Comparison of ENCODE assay signal across 19 cellular contexts in genomic region chr14:50806241-50806933, GRCh38. TPM values are rescaled to one million over a fixed set of nuclear protein-coding genes. Genes with fewer than 3 reads are reported as not detected.
DNase-seq lines count a peak whose midpoint lies in the region; ATAC-seq and TF ChIP-seq lines count a peak whose summit lies in the region.
"Had no signal": no experiment of that assay in that cellular context is flagged by ENCODE, and none has a peak within 500 bp of the region (broad histone marks: within the 10 kb centered on the region; RNA-seq: fewer than 3 reads in every experiment).

No MANE protein-coding gene starts in this region.

- H4K20me1 ChIP-seq in OCI-LY3 (ENCODE audit: insufficient read depth, low read length) = peaks cover 43% of the 10 kb centered on the region
- no peaks in the 10 kb centered on the region for H4K20me1 ChIP-seq in OCI-LY7 (ENCODE audit: insufficient read depth, low read length)

- H3K4me2 ChIP-seq in OCI-LY3 (ENCODE audit: low read length) (no peak overlapping the region), OCI-LY7 (ENCODE audit: low read length) (no peak overlapping the region)

- H2AFZ ChIP-seq in OCI-LY3 (ENCODE audit: low read depth, low read length) (no peak overlapping the region), OCI-LY7 (ENCODE audit: low read length) (no peak overlapping the region)

- no peaks in the 10 kb centered on the region for H3K27me3 ChIP-seq in OCI-LY3 (ENCODE audit: low read depth, low read length)

- H3K27ac ChIP-seq in OCI-LY3 (ENCODE audit: low read length) (peak overlapping the region; percentile 17; the same call in 1 of the 2 replicates), OCI-LY7 (ENCODE audit: low read depth, low read length, poor library complexity, severe bottlenecking) (no peak overlapping the region)
- H3K27ac ChIP-seq: SK-N-MC had no signal

- POLR2A ChIA-PET in OCI-LY7 (lab: Charles Lee) = interaction anchor here (8.3 to 12.2 kb wide), 2 partner anchors 12 to 16 kb away, joined by 66 to 156 read pairs; no protein-coding TSS in a partner anchor

- H3K4me1 Mint-ChIP-seq in activated T-cell treated with anti-CD3 and anti-CD28 coated beads, Interleukin-2, amount 50 U/mL, for 72 hours (ENCODE audit: low read depth) = peaks cover 19% of the 10 kb centered on the region
- peaks cover 15% of the 10 kb centered on the region for H3K4me1 Mint-ChIP-seq in activated T-cell treated with anti-CD3 and anti-CD28 coated beads, Interleukin-2, amount 50 U/mL, for 4 hours (ENCODE audit: low read depth)
- peaks cover 20 to 68% of the 10 kb centered on the region in 2 donors for H3K4me1 Mint-ChIP-seq in stimulated activated naive B cell treated with anti-CD40 and anti-IgM and Interleukin-4, amounts not matched to agents 10 μg/mL and 1 μg/mL and 100 μg/mL, for 72 hours

- H3K9me3 ChIP-seq in OCI-LY3 (ENCODE audit: insufficient read depth, low read length) (no peaks in the 10 kb centered on the region), OCI-LY7 (ENCODE audit: low read length) (no peaks in the 10 kb centered on the region)
- H3K9me3 ChIP-seq: Caco-2 had no signal

- ATAC-seq in activated T-cell treated with anti-CD3 and anti-CD28 coated beads, Interleukin-2, amount 50 U/mL, for 72 hours (replicated peaks in 1 of 2) = no peak
- ATAC-seq in activated T-cell treated with anti-CD3 and anti-CD28 coated beads, Interleukin-2, amount 50 U/mL, for 4 hours = no peak
- ATAC-seq in stimulated activated naive B cell treated with anti-CD40 and anti-IgM and Interleukin-4, amounts not matched to agents 10 μg/mL and 1 μg/mL and 100 μg/mL, for 72 hours (replicated peaks) = peak; percentile 72 to 76
- ATAC-seq in HG02642 (IDR thresholded peaks at IDR 0.05; ENCODE audit: poor library complexity, unreplicated experiment) = no peak
- ATAC-seq: HepG2, Panc1, Right ventricle myocardium inferior had no signal

- H3K36me3 Mint-ChIP-seq in activated T-cell treated with anti-CD3 and anti-CD28 coated beads, Interleukin-2, amount 50 U/mL, for 72 hours (ENCODE audit: insufficient read depth in 2 of 2) = peaks cover 3 to 10% of the 10 kb centered on the region in 2 donors
- H3K36me3 Mint-ChIP-seq in activated T-cell treated with anti-CD3 and anti-CD28 coated beads, Interleukin-2, amount 50 U/mL, for 4 hours (ENCODE audit: insufficient read depth) = peaks cover 17% of the 10 kb centered on the region
- H3K36me3 Mint-ChIP-seq in stimulated activated naive B cell treated with anti-CD40 and anti-IgM and Interleukin-4, amounts not matched to agents 10 μg/mL and 1 μg/mL and 100 μg/mL, for 72 hours = peaks cover 37 to 51% of the 10 kb centered on the region in 2 donors

- H3K4me1 ChIP-seq in OCI-LY3 (ENCODE audit: low read length) (peaks cover 17% of the 10 kb centered on the region; the same call in 1 of the 2 replicates), OCI-LY7 (ENCODE audit: insufficient read depth, low read length, poor library complexity, severe bottlenecking) (peaks cover 18% of the 10 kb centered on the region)
- H3K4me1 ChIP-seq: Caco-2 had no signal

- H3K9me2 ChIP-seq in OCI-LY7 (ENCODE audit: insufficient read depth, low read length) = no peaks in the 10 kb centered on the region

- no TSS peak for BruUV-seq in OCI-LY7 (replicated peaks; lab: Mats Ljungman, UMichigan)

- H3K9ac ChIP-seq in OCI-LY3 (ENCODE audit: low read length) = no peak overlapping the region

- H3K36me3 ChIP-seq in OCI-LY3 (replicated peaks; ENCODE audit: low read depth, low read length) = peaks cover 53% of the 10 kb centered on the region
- peaks cover 85% of the 10 kb centered on the region for H3K36me3 ChIP-seq in OCI-LY7 (ENCODE audit: insufficient read depth, low read length)

- TF ChIP-seq CTCF in OCI-LY3 (IDR thresholded peaks at IDR 0.05; ENCODE audit: low read depth, low read length) (no peak), fibroblast of the aortic adventitia (IDR thresholded peaks at IDR 0.05; ENCODE audit: insufficient read depth, low read length) (no peak), OCI-LY7 (conservative IDR thresholded peaks at IDR 0.05; ENCODE audit: low read length) (no peak)

- DNase-seq in activated T-cell treated with anti-CD3 and anti-CD28 coated beads, Interleukin-2, amount 50 U/mL, for 72 hours = no peak
- DNase-seq in activated T-cell treated with anti-CD3 and anti-CD28 coated beads, Interleukin-2, amount 50 U/mL, for 4 hours = no peak
- DNase-seq in fibroblast of the aortic adventitia (ENCODE audit: low read depth) (peak; percentile 29), NCI-H748 treated with DMSO at 0.1 percent for 48 hours (lab: John Stamatoyannopoulos, UW) (no peak), OCI-LY7 (ENCODE audit: low spot score) (no peak)
- DNase-seq in stimulated activated naive B cell treated with anti-CD40 and anti-IgM and Interleukin-4, amounts not matched to agents 10 μg/mL and 1 μg/mL and 100 μg/mL, for 72 hours = no peak
- DNase-seq: Caco-2, DMS53, MM.1S, NCI-H1105, NCI-H1694 treated with DMSO at 0.1 percent for 48 hours, NCI-H2171, NCI-H510A treated with DMSO at 0.1 percent for 48 hours had no signal

- intact Hi-C loops in OCI-LY7 (cut with micrococcal nuclease; ENCODE audit: unreplicated experiment) = no loop called here

- no peaks in the 10 kb centered on the region for H3K9me3 Mint-ChIP-seq in activated T-cell treated with anti-CD3 and anti-CD28 coated beads, Interleukin-2, amount 50 U/mL, for 72 hours
- H3K9me3 Mint-ChIP-seq in activated T-cell treated with anti-CD3 and anti-CD28 coated beads, Interleukin-2, amount 50 U/mL, for 4 hours = no peaks in the 10 kb centered on the region
- no peaks in the 10 kb centered on the region for H3K9me3 Mint-ChIP-seq in stimulated activated naive B cell treated with anti-CD40 and anti-IgM and Interleukin-4, amounts not matched to agents 10 μg/mL and 1 μg/mL and 100 μg/mL, for 72 hours

- H3K4me3 ChIP-seq in OCI-LY3 (ENCODE audit: low read length) (no peak overlapping the region), fibroblast of the aortic adventitia (ENCODE audit: low read depth, low read length) (no peak overlapping the region), OCI-LY7 (ENCODE audit: low read depth, low read length, poor library complexity, severe bottlenecking) (no peak overlapping the region)
- H3K4me3 ChIP-seq: SK-N-MC had no signal

- peaks cover 63% of the 10 kb centered on the region for H3K79me2 ChIP-seq in OCI-LY3 (ENCODE audit: low read length)
- H3K79me2 ChIP-seq in OCI-LY7 (ENCODE audit: insufficient read depth, low read depth, low read length) = peaks cover 48% of the 10 kb centered on the region

- no peak overlapping the region for H3K4me3 Mint-ChIP-seq in activated T-cell treated with anti-CD3 and anti-CD28 coated beads, Interleukin-2, amount 50 U/mL, for 72 hours
- H3K4me3 Mint-ChIP-seq in activated T-cell treated with anti-CD3 and anti-CD28 coated beads, Interleukin-2, amount 50 U/mL, for 4 hours = no peak overlapping the region
- H3K4me3 Mint-ChIP-seq in stimulated activated naive B cell treated with anti-CD40 and anti-IgM and Interleukin-4, amounts not matched to agents 10 μg/mL and 1 μg/mL and 100 μg/mL, for 72 hours = peak overlapping the region in 1 of 2 donors; percentile 17

- H3K27ac Mint-ChIP-seq in activated T-cell treated with anti-CD3 and anti-CD28 coated beads, Interleukin-2, amount 50 U/mL, for 72 hours = peak overlapping the region; percentile 57
- H3K27ac Mint-ChIP-seq in stimulated activated naive B cell treated with anti-CD40 and anti-IgM and Interleukin-4, amounts not matched to agents 10 μg/mL and 1 μg/mL and 100 μg/mL, for 72 hours = no peak overlapping the region

- CTCF ChIA-PET in OCI-LY7 (lab: Charles Lee; ENCODE audit: unreplicated experiment) = no interaction called here

- H3K27me3 Mint-ChIP-seq in activated T-cell treated with anti-CD3 and anti-CD28 coated beads, Interleukin-2, amount 50 U/mL, for 72 hours (ENCODE audit: low read depth) = no peaks in the 10 kb centered on the region
- no peaks in the 10 kb centered on the region for H3K27me3 Mint-ChIP-seq in activated T-cell treated with anti-CD3 and anti-CD28 coated beads, Interleukin-2, amount 50 U/mL, for 4 hours (ENCODE audit: low read depth)
- H3K27me3 Mint-ChIP-seq in stimulated activated naive B cell treated with anti-CD40 and anti-IgM and Interleukin-4, amounts not matched to agents 10 μg/mL and 1 μg/mL and 100 μg/mL, for 72 hours = no peaks in the 10 kb centered on the region

RNA-seq across cellular contexts. Expression of gene NIN, which starts 24.6 kb away (rescaled TPM):
- 10 to 100 TPM; 46.1 to 60.0 TPM for total RNA-seq in activated T-cell treated with anti-CD3 and anti-CD28 coated beads, Interleukin-2, amount 50 U/mL, for 72 hours
- 10 to 100 TPM; 43.9 to 50.2 (median 46.5) TPM for total RNA-seq in activated T-cell treated with anti-CD3 and anti-CD28 coated beads, Interleukin-2, amount 50 U/mL, for 4 hours
- 33.4 and 62.8 TPM in 2 replicates for total RNA-seq in fibroblast of the aortic adventitia (ENCODE audit: low replicate concordance)
- total RNA-seq in OCI-LY7 (2014; rRNA removed; shearing (Covaris generic)) = 79.5 and 95.3 TPM in 2 replicates
- total RNA-seq in OCI-LY7 (2022) = 157 and 189 TPM in 2 replicates

Comparison
In these comparisons a context has a peak if more than half of its experiments do, and no peak if none do; other contexts are left out.
1. ATAC-seq: peak in stimulated activated naive B cell treated with anti-CD40 and anti-IgM and Interleukin-4, amounts not matched to agents 10 μg/mL and 1 μg/mL and 100 μg/mL, for 72 hours (2 of 2); none in activated T-cell treated with anti-CD3 and anti-CD28 coated beads, Interleukin-2, amount 50 U/mL, for 72 hours (0 of 2), activated T-cell treated with anti-CD3 and anti-CD28 coated beads, Interleukin-2, amount 50 U/mL, for 4 hours (0 of 2) and HG02642 (single experiment).